In genomic region chr2:38835015-38835601, GRCh38 we compare ENCODE assay signal across 1 cellular context.
TF ChIP-seq lines count a peak whose summit lies in the region.

No MANE protein-coding gene starts in this region.

TF ChIP-seq in HCT116, 20 proteins besides CTCF, POLR2A, EP300 and RAD21 (continued from another document):
- TF ChIP-seq REST (IDR thresholded peaks at IDR 0.05; ENCODE audit: low read depth), result no peak
- TF ChIP-seq FOSL1 (IDR thresholded peaks at IDR 0.05; ENCODE audit: low read depth), result no peak
- no peak for TF ChIP-seq ZNF274 (IDR thresholded peaks at IDR 0.05; ENCODE audit: low read depth, low read length)
- no peak for TF ChIP-seq CBX3 (IDR thresholded peaks at IDR 0.05; ENCODE audit: low read depth)
- TF ChIP-seq JUND (IDR thresholded peaks at IDR 0.05), result no peak
